Comparison of ENCODE assay signal across 8 cellular contexts in genomic region chr6:108560463-108561308, GRCh38. TPM values are rescaled to one million over a fixed set of nuclear protein-coding genes. Genes with fewer than 3 reads are reported as not detected.
DNase-seq lines count a peak whose midpoint lies in the region; ATAC-seq and TF ChIP-seq lines count a peak whose summit lies in the region.

Gene FOXO3 (plus strand): TSS chr6:108560917. CDS start chr6:108561209, 292 bp downstream.

- in situ Hi-C loops in Caki2 (cut with HindIII; ENCODE audit: low pct_unique_long_range_greater_than_20kb, low sequenced_read_pairs), result no loop called here

- H3K4me1 ChIP-seq in SJSA1 (replicated peaks), result peaks cover 49% of the 10 kb centered on the region
- H3K4me1 ChIP-seq in gastroesophageal sphincter, result peaks cover 8 to 42% (median 16%) of the 10 kb centered on the region in 3 donors
- peaks cover 22% of the 10 kb centered on the region for H3K4me1 ChIP-seq in neuron (ENCODE audit: insufficient read depth, low read length)

- H3K27me3 ChIP-seq in SJSA1 (replicated peaks), result no peaks in the 10 kb centered on the region
- H3K27me3 ChIP-seq in gastroesophageal sphincter, result no peaks in the 10 kb centered on the region
- no peaks in the 10 kb centered on the region for H3K27me3 ChIP-seq in neuron (ENCODE audit: insufficient read depth, low read length)

- peak within 1 kb of the TSS; percentile 96 for H2AFZ ChIP-seq in neuron (ENCODE audit: low read depth, low read length)

- peak within 1 kb of the TSS; percentile 93 for H3K4me3 ChIP-seq in SJSA1
- peak within 1 kb of the TSS; percentile 54 to 80 for H3K4me3 ChIP-seq in gastroesophageal sphincter
- peak within 1 kb of the TSS; percentile 74 for H3K4me3 ChIP-seq in neuron (ENCODE audit: low read length)

- H3K4me3 Mint-ChIP-seq in activated naive CD4-positive, alpha-beta T cell treated with anti-CD3 and anti-CD28 coated beads, Interleukin-2, amount 50 U/mL, for 24 hours, result peak within 1 kb of the TSS; percentile 95

- peaks cover 2% of the 10 kb centered on the region for H3K36me3 Mint-ChIP-seq in activated naive CD4-positive, alpha-beta T cell treated with anti-CD3 and anti-CD28 coated beads, Interleukin-2, amount 50 U/mL, for 24 hours

- peak; percentile 85 for DNase-seq in Caki2 (ENCODE audit: low read depth)
- DNase-seq in HuH-7.5 (ENCODE audit: low spot score), result peak; percentile 96
- DNase-seq in SJSA1 (ENCODE audit: low read depth in 1 of 2, low spot score in 2 of 2), result peak; percentile 89
- peak; percentile 77 for DNase-seq in superior temporal gyrus (ENCODE audit: extremely low spot score)

- peak within 1 kb of the TSS; percentile 79 for H3K27ac ChIP-seq in SJSA1
- H3K27ac ChIP-seq in gastroesophageal sphincter, result peak within 1 kb of the TSS; percentile 98 to 100 (median 100)

- H3K9me3 Mint-ChIP-seq in activated naive CD4-positive, alpha-beta T cell treated with anti-CD3 and anti-CD28 coated beads, Interleukin-2, amount 50 U/mL, for 24 hours, result no peaks in the 10 kb centered on the region

- TF ChIP-seq CTCF in gastroesophageal sphincter (IDR thresholded peaks at IDR 0.05), result peak in 2 of 4 experiments; percentile 5 to 28

- no peaks in the 10 kb centered on the region for H3K9me3 ChIP-seq in SJSA1 (replicated peaks)
- H3K9me3 ChIP-seq in gastroesophageal sphincter, result no peaks in the 10 kb centered on the region
- peaks cover 9% of the 10 kb centered on the region for H3K9me3 ChIP-seq in neuron (ENCODE audit: low read length)

- H3K36me3 ChIP-seq in SJSA1 (peaks cover 25% of the 10 kb centered on the region), gastroesophageal sphincter (peaks cover 0 to 5% of the 10 kb centered on the region in 2 donors), neuron (ENCODE audit: insufficient read depth, low read length) (no peaks in the 10 kb centered on the region)

- peak; percentile 95 to 98 for TF ChIP-seq POLR2A in gastroesophageal sphincter (IDR thresholded peaks at IDR 0.05)

- no peaks in the 10 kb centered on the region for H3K27me3 Mint-ChIP-seq in activated naive CD4-positive, alpha-beta T cell treated with anti-CD3 and anti-CD28 coated beads, Interleukin-2, amount 50 U/mL, for 24 hours

- 0% methylated on average over 4 of the region's 110 CpGs; no CpG with 5 or more reads in 1 of the 2 donors for WGBS in gastroesophageal sphincter (ENCODE audit: low coverage in 1 of 2), 2 donors

- ATAC-seq in gastroesophageal sphincter, result peak; percentile 54
- no peak for ATAC-seq in HG03175 (IDR thresholded peaks at IDR 0.05; ENCODE audit: unreplicated experiment)

- TF ChIP-seq EP300 in gastroesophageal sphincter (IDR thresholded peaks at IDR 0.05), result no peak

- peaks cover 42% of the 10 kb centered on the region for H3K4me1 Mint-ChIP-seq in activated naive CD4-positive, alpha-beta T cell treated with anti-CD3 and anti-CD28 coated beads, Interleukin-2, amount 50 U/mL, for 24 hours

- peak within 1 kb of the TSS; percentile 35 for H3K27ac Mint-ChIP-seq in activated naive CD4-positive, alpha-beta T cell treated with anti-CD3 and anti-CD28 coated beads, Interleukin-2, amount 50 U/mL, for 24 hours

RNA-seq across cellular contexts. Expression of gene FOXO3, which starts in this region (rescaled TPM):
- total RNA-seq in Caki2 (2014; rRNA removed; shearing (Covaris generic); ENCODE audit: low replicate concordance), result 8.8 and 10.0 TPM in 2 replicates
- total RNA-seq in SJSA1 (2014; rRNA removed; shearing (Covaris generic)), result 15.3 and 20.4 TPM in 2 replicates
- 100 to 1,000 TPM in 3 of 4 donors, 10 to 100 TPM in 1; 93.7 to 122 (median 114) TPM for total RNA-seq in gastroesophageal sphincter
